In genomic region chr16:14918504-14918903, GRCh38 we compare ENCODE assay signal across 8 cellular contexts. TPM values are rescaled to one million over a fixed set of nuclear protein-coding genes. Genes with fewer than 3 reads are reported as not detected.
DNase-seq lines count a peak whose midpoint lies in the region; ATAC-seq and TF ChIP-seq lines count a peak whose summit lies in the region.
"Not testable (repeated sequence)": the region's sequence is repeated elsewhere in the genome, so short reads cannot be mapped to it uniquely, and the experiment has no call there.

No MANE protein-coding gene starts in this region.

- not testable (repeated sequence) for H3K18ac ChIP-seq in H9 (ENCODE audit: insufficient read length, low read depth, low read length)

- H4K5ac ChIP-seq in H9 (ENCODE audit: insufficient read length, low read depth, low read length), result not testable (repeated sequence)

- no CpG with 5 or more reads among the region's 21 CpGs for WGBS in H9 (ENCODE audit: extremely low coverage, insufficient read length, low lambda C conversion rate)
- 74 to 79% methylated on average over 12 to 13 of the region's 21 CpGs; no CpG with 5 or more reads in 2 of the 4 donors for WGBS in adrenal gland, 4 donors

- not testable (repeated sequence) for H3K79me1 ChIP-seq in H9 (ENCODE audit: insufficient read depth, low read depth, low read length, poor library complexity, severe bottlenecking)

- not testable (repeated sequence) for ATAC-seq in mucosa of descending colon

- not testable (repeated sequence) for H3K14ac ChIP-seq in H9 (ENCODE audit: insufficient read depth, low read length)

- H3K36me3 ChIP-seq in adrenal gland (replicated peaks in 1 of 2); mucosa of descending colon (ENCODE audit: low read depth); tibial artery: not testable (repeated sequence)

- not testable (repeated sequence) for H3K9me3 ChIP-seq in H9 (ENCODE audit: control insufficient read depth, low read depth, low read length); adrenal gland (replicated peaks in 1 of 3); mucosa of descending colon; tibial artery

- not testable (repeated sequence) for H3K79me2 ChIP-seq in H9 (ENCODE audit: insufficient read depth, low read length)

- not testable (repeated sequence) for H3K4me3 Mint-ChIP-seq in H9; glutamatergic neuron (ENCODE audit: unreplicated experiment); progenitor cell of endocrine pancreas (ENCODE audit: low read depth)

- H2AFZ ChIP-seq in H9 (ENCODE audit: low read length), result not testable (repeated sequence)

- H3T11ph ChIP-seq in H9 (ENCODE audit: low read length), result not testable (repeated sequence)

- TF ChIP-seq CTCF in H9 (conservative IDR thresholded peaks at IDR 0.05); adrenal gland (IDR thresholded peaks at IDR 0.05); glutamatergic neuron (IDR thresholded peaks at IDR 0.05; ENCODE audit: partially characterized antibody, unreplicated experiment); mucosa of descending colon (IDR thresholded peaks at IDR 0.05); progenitor cell of endocrine pancreas (IDR thresholded peaks at IDR 0.05; ENCODE audit: unreplicated experiment); tibial artery (IDR thresholded peaks at IDR 0.05): not testable (repeated sequence)

- H3K27me3 Mint-ChIP-seq in H9 (ENCODE audit: low read depth); glutamatergic neuron (ENCODE audit: unreplicated experiment); progenitor cell of endocrine pancreas: not testable (repeated sequence)

- H2BK12ac ChIP-seq in H9 (ENCODE audit: insufficient read length, low read depth, low read length), result not testable (repeated sequence)

- H2BK20ac ChIP-seq in H9 (ENCODE audit: low read depth, low read length, poor library complexity, severe bottlenecking), result not testable (repeated sequence)

- intact Hi-C loops in adrenal gland (cut with DNase I); mucosa of descending colon (cut with DNase I, micrococcal nuclease); tibial artery (cut with DNase I; ENCODE audit: low total_unique reads): not testable (repeated sequence)

- not testable (repeated sequence) for H2BK15ac ChIP-seq in H9 (ENCODE audit: low read depth, low read length)

- not testable (repeated sequence) for H3K4ac ChIP-seq in H9 (ENCODE audit: low read depth, low read length)

- H3K23me2 ChIP-seq in H9 (ENCODE audit: insufficient read length, low read depth, low read length, poor library complexity, severe bottlenecking), result not testable (repeated sequence)

- not testable (repeated sequence) for TF ChIP-seq POLR2A in adrenal gland (IDR thresholded peaks at IDR 0.05)

- H3K9ac ChIP-seq in H9 (ENCODE audit: extremely low read depth, insufficient read length, low read length), result not testable (repeated sequence)

- not testable (repeated sequence) for H3K4me1 Mint-ChIP-seq in H9; glutamatergic neuron (ENCODE audit: low read depth, unreplicated experiment); progenitor cell of endocrine pancreas (ENCODE audit: low read depth)

- not testable (repeated sequence) for H3K4me1 ChIP-seq in H9 (ENCODE audit: insufficient read depth, low read length); adrenal gland (replicated peaks in 1 of 2); mucosa of descending colon (ENCODE audit: low read depth); tibial artery

- not testable (repeated sequence) for H4K20me1 ChIP-seq in H9 (ENCODE audit: control insufficient read depth, insufficient read depth, insufficient read length)

- H2BK120ac ChIP-seq in H9 (ENCODE audit: low read depth, low read length, poor library complexity, severe bottlenecking), result not testable (repeated sequence)

- peak; percentile 2 for DNase-seq in AG08396 (ENCODE audit: low spot score)
- DNase-seq in H9, result peak; percentile 27
- DNase-seq in adrenal gland, result peak in 5 of 7 donors; percentile 8 to 25 (median 16)
- DNase-seq in glutamatergic neuron, result peak; percentile 25
- peak; percentile 44 for DNase-seq in islet precursor cell
- peak in 2 of 3 donors; percentile 42 to 49 for DNase-seq in mucosa of descending colon
- DNase-seq in progenitor cell of endocrine pancreas (ENCODE audit: low spot score, unreplicated experiment), result peak; percentile 8
- DNase-seq in tibial artery, result peak; percentile 27 to 48

- H3K9me3 Mint-ChIP-seq in H9; glutamatergic neuron (ENCODE audit: unreplicated experiment); progenitor cell of endocrine pancreas (ENCODE audit: low read depth): not testable (repeated sequence)

- H3K4me2 ChIP-seq in H9 (ENCODE audit: insufficient read depth, insufficient read length, low read length), result not testable (repeated sequence)

- H2AK5ac ChIP-seq in H9 (ENCODE audit: insufficient read length, low read length), result not testable (repeated sequence)

- not testable (repeated sequence) for H3K56ac ChIP-seq in H9 (ENCODE audit: insufficient read length, low read depth, low read length)

- H3K27me3 ChIP-seq in H9 (ENCODE audit: insufficient read depth, low read length); adrenal gland; tibial artery: not testable (repeated sequence)

- H3K23ac ChIP-seq in H9 (ENCODE audit: insufficient read length, low read depth, low read length), result not testable (repeated sequence)

- H3K27ac ChIP-seq in H9 (ENCODE audit: insufficient read length, low read depth, low read length); adrenal gland; tibial artery: not testable (repeated sequence)

- H3K36me3 Mint-ChIP-seq in H9 (ENCODE audit: insufficient read depth in 1 of 3, low read depth in 3 of 3); glutamatergic neuron (ENCODE audit: unreplicated experiment); progenitor cell of endocrine pancreas (ENCODE audit: insufficient read depth): not testable (repeated sequence)

- H3K27ac Mint-ChIP-seq in H9; glutamatergic neuron (ENCODE audit: unreplicated experiment); progenitor cell of endocrine pancreas: not testable (repeated sequence)

- not testable (repeated sequence) for H4K91ac ChIP-seq in H9 (ENCODE audit: insufficient read length, low read depth, low read length)

- not testable (repeated sequence) for H3K4me3 ChIP-seq in adrenal gland, mucosa of descending colon, tibial artery

- H2BK5ac ChIP-seq in H9 (ENCODE audit: insufficient read length, low read length), result not testable (repeated sequence)

- H4K8ac ChIP-seq in H9 (replicated peaks; ENCODE audit: insufficient read length, low read depth, low read length), result not testable (repeated sequence)

RNA-seq across cellular contexts. Expression of gene NPIPA1, which starts 18.7 kb away (rescaled TPM):
- 123 and 130 TPM in 2 replicates for total RNA-seq in H9 (2021)
- 100 to 1,000 TPM in 1 of 8 donors, 10 to 100 TPM in 7; 23.9 to 114 (median 51.4) TPM for total RNA-seq in adrenal gland
- 100 to 1,000 TPM in 2 of 3 donors, 10 to 100 TPM in 1; 44.8 to 534 (median 260) TPM for polyA plus RNA-seq in adrenal gland
- 216 TPM for total RNA-seq in glutamatergic neuron (ENCODE audit: unreplicated experiment)
- total RNA-seq in mucosa of descending colon, result 100 to 1,000 TPM in 1 of 3 donors, 10 to 100 TPM in 2; 61.6 to 149 (median 96.3) TPM
- 208 and 215 TPM in 2 replicates for total RNA-seq in progenitor cell of endocrine pancreas

RNA-seq across cellular contexts. Expression of gene PDXDC1, which starts 56.3 kb away (rescaled TPM):
- total RNA-seq in H9 (2021), result 106 and 112 TPM in 2 replicates
- 10 to 100 TPM; 45.0 to 81.5 (median 72.7) TPM for total RNA-seq in adrenal gland
- 10 to 100 TPM; 38.9 to 68.7 (median 57.7) TPM for polyA plus RNA-seq in adrenal gland
- 81.3 TPM for total RNA-seq in glutamatergic neuron (ENCODE audit: unreplicated experiment)
- total RNA-seq in mucosa of descending colon, result 100 to 1,000 TPM; 161 to 258 (median 233) TPM
- 124 and 131 TPM in 2 replicates for total RNA-seq in progenitor cell of endocrine pancreas
